8 cellular contexts compared by ENCODE assay signal in the genomic region with DNA sequence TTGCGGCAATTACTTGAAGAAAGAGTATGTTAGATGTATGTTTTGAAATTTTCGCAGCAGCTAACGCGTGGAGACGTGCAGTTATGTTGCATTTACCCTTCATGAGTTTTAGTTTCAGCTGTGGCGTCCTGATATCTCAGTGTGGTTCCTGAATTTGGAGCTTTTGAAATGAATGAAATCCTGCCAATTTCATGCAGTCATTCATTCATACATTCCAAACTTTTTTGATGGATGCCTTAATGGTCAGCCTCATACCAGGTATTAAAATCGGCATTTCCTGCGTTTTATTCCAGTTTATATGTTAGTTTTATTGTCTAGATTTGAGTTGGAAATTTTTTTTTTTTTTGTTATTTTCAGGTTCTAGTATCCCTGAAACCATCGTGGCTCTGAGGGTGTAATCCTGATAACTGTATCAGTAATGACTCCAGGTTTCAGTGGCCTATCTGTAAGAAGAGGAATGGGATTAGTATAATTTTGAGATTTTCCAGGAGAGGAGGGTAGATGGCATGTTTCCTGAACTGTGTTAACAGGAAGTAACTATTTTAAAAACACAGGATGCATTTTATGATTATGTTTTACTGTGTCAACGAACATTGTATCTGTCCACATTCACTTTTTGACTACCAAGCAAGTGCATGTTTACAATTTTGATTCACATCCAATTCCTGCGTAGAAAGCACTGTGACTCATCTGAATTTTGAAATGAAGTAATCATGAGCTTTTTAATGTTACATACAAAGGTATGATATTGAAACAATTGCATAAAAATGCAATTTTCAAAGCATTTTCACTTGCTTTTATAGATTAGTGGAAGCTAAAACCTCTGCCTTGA. TPM values are rescaled to one million over a fixed set of nuclear protein-coding genes. Genes with fewer than 3 reads are reported as not detected.
DNase-seq lines count a peak whose midpoint lies in the region; ATAC-seq and TF ChIP-seq lines count a peak whose summit lies in the region.

No MANE protein-coding gene starts in this region.

- H3K4me2 ChIP-seq in neuronal stem cell (ENCODE audit: insufficient read depth, low read length, poor library complexity, severe bottlenecking): peak overlapping the region; percentile 87

- H2BK5ac ChIP-seq in neuronal stem cell (ENCODE audit: low read length): no peak overlapping the region

- H3K14ac ChIP-seq in neuronal stem cell (ENCODE audit: low read length): peak overlapping the region; percentile 1

- H2BK15ac ChIP-seq in neuronal stem cell (ENCODE audit: low read length): no peak overlapping the region

- no peak overlapping the region for H2BK12ac ChIP-seq in neuronal stem cell (ENCODE audit: low read length)

- H2BK120ac ChIP-seq in neuronal stem cell (ENCODE audit: low read depth, low read length): no peak overlapping the region

- TF ChIP-seq CTCF in heart left ventricle (IDR thresholded peaks at IDR 0.05) (no peak), epithelial cell of proximal tubule (conservative IDR thresholded peaks at IDR 0.05; ENCODE audit: low read depth, low read length) (no peak)

- H3K4me3 ChIP-seq in heart left ventricle (peak overlapping the region; percentile 80 to 95 (median 88)), epithelial cell of proximal tubule (ENCODE audit: low read depth, low read length) (peak overlapping the region; percentile 74), neuronal stem cell (ENCODE audit: low read length in 2 of 2) (peak overlapping the region; percentile 57 to 93)

- intact Hi-C loops in heart left ventricle (cut with DNase I) (loop anchor here in 7 of 10 donors (2.0 to 10.0 kb wide), 6 partner anchors 58 to 330 kb away; a partner anchor contains a TSS), left ventricle myocardium superior (cut with micrococcal nuclease) (no loop called here)

- 2 to 5% (median 4%) methylated on average over 11 of the region's 11 CpGs for WGBS in heart left ventricle, 4 donors
- WGBS in neuronal stem cell (ENCODE audit: extremely low coverage in 2 of 2, insufficient read length in 2 of 2, insufficient replicate concordance in 1 of 2), 2 donors: no CpG with 5 or more reads among the region's 11 CpGs

- no peak overlapping the region for H4K91ac ChIP-seq in neuronal stem cell (ENCODE audit: low read depth, low read length, poor library complexity)

- H3K27me3 ChIP-seq in heart left ventricle (no peaks in the 10 kb centered on the region), neuronal stem cell (ENCODE audit: control insufficient read depth in 3 of 3, insufficient read depth in 3 of 3, low read depth in 1 of 3, low read length in 3 of 3) (no peaks in the 10 kb centered on the region)

- H3K18ac ChIP-seq in neuronal stem cell (ENCODE audit: low read length): no peak overlapping the region

- peak overlapping the region; percentile 64 for H3K9ac ChIP-seq in neuronal stem cell (ENCODE audit: low read depth, low read length, poor library complexity)

- H3K9me3 ChIP-seq in heart left ventricle: no peaks in the 10 kb centered on the region
- no peaks in the 10 kb centered on the region for H3K9me3 ChIP-seq in neuronal stem cell (replicated peaks in 1 of 2; ENCODE audit: control insufficient read depth in 2 of 2, insufficient read depth in 1 of 2, low read depth in 1 of 2, low read length in 2 of 2)

- H3K79me1 ChIP-seq in neuronal stem cell (ENCODE audit: low read depth, low read length): no peaks in the 10 kb centered on the region

- TF ChIP-seq POLR2A in heart left ventricle (IDR thresholded peaks at IDR 0.05): no peak

- H3K23ac ChIP-seq in neuronal stem cell (ENCODE audit: low read depth, low read length, poor library complexity): no peak overlapping the region

- H2AFZ ChIP-seq in neuronal stem cell (ENCODE audit: low read length): peak overlapping the region; percentile 90

- H3K27ac ChIP-seq in heart left ventricle (peak overlapping the region; percentile 87 to 97 (median 94)), neuronal stem cell (replicated peaks; ENCODE audit: low read length) (no peak overlapping the region)

- H4K8ac ChIP-seq in neuronal stem cell (ENCODE audit: low read depth, low read length): no peak overlapping the region

- H3K4me1 ChIP-seq in heart left ventricle (peaks cover 0 to 41% (median 24%) of the 10 kb centered on the region in 12 donors), neuronal stem cell (ENCODE audit: control insufficient read depth in 2 of 2, insufficient read depth in 1 of 2, low read depth in 1 of 2, low read length in 2 of 2) (peaks cover 4 to 12% of the 10 kb centered on the region in 2 donors)

- H3K36me3 ChIP-seq in heart left ventricle: no peaks in the 10 kb centered on the region
- H3K36me3 ChIP-seq in neuronal stem cell (replicated peaks in 1 of 2; ENCODE audit: control insufficient read depth in 2 of 2, insufficient read depth in 2 of 2, low read length in 2 of 2): no peaks in the 10 kb centered on the region

- H3K4ac ChIP-seq in neuronal stem cell (ENCODE audit: low read length): no peak overlapping the region

- H2AK5ac ChIP-seq in neuronal stem cell (ENCODE audit: low read depth, low read length): no peak overlapping the region

- ATAC-seq in heart left ventricle (no peak), left ventricle myocardium superior (no peak), GM18517 (IDR thresholded peaks at IDR 0.05; ENCODE audit: unreplicated experiment) (no peak), HG03039 (IDR thresholded peaks at IDR 0.05; ENCODE audit: unreplicated experiment) (no peak)

- DNase-seq in heart left ventricle: no peak
- DNase-seq in left ventricle myocardium superior: no peak
- peak; percentile 79 for DNase-seq in RKO (ENCODE audit: low spot score)
- no peak for DNase-seq in epithelial cell of proximal tubule (ENCODE audit: low read depth)
- no peak for DNase-seq in neuronal stem cell (ENCODE audit: low spot score)
- DNase-seq in iPS-NIHi7 (ENCODE audit: extremely low spot score): no peak

RNA-seq across cellular contexts. Expression of a gene that starts 1.0 kb away (rescaled TPM):
- total RNA-seq in heart left ventricle (10 to 100 TPM; 25.1 to 39.5 (median 32.6) TPM), left ventricle myocardium superior (29.0 TPM), epithelial cell of proximal tubule (30.0 and 32.7 TPM in 2 replicates)
- 10 to 100 TPM in 1 of 2 donors, 1 to 10 TPM in 1; 8.6 to 15.3 TPM for polyA plus RNA-seq in heart left ventricle
- polyA plus RNA-seq in neuronal stem cell (2013, experiment 1 of 2): 23.6 TPM
- 23.9 TPM for polyA plus RNA-seq in neuronal stem cell (2013, experiment 2 of 2)
